ENCODE assay signal across 33 cellular contexts in the genomic region with DNA sequence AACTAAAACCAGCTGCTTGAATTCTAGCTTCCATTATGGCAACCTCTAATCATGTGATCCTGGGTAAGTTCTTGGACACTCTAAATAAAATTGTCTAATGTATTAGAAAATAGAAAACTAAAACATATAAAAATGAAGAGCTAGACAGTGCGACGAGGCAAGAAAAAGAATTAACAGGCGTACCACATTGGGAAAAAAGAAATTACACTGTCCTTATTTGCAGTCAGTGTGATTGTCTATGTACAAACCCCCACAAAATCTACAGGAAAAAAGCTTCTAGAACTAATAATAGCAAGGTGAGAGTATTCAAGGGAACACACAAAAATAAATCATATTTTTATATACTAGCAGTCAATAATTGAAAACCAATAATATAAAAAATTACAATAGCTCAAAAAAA.
"Had no signal": no experiment of that assay in that cellular context is flagged by ENCODE, and none has a peak within 500 bp of the region (broad histone marks: within the 10 kb centered on the region; RNA-seq: fewer than 3 reads in every experiment).

No MANE protein-coding gene starts in this region.

- DNase-seq: Karpas-422, Kasumi-1, KG1, MM.1S, MV-4-11, NCI-H1048, NCI-H1092, NCI-H1092 treated with DMSO at 0.1 percent for 48 hours, NCI-H1105, NCI-H1105 treated with DMSO at 0.1 percent for 48 hours, NCI-H1417, NCI-H1417 treated with DMSO at 0.1 percent for 48 hours, NCI-H1436, NCI-H1436 treated with DMSO at 0.1 percent for 48 hours, NCI-H146, NCI-H1694, NCI-H1694 treated with DMSO at 0.1 percent for 48 hours, NCI-H187, NCI-H187 treated with DMSO at 0.1 percent for 48 hours, NCI-H1930, NCI-H2081, NCI-H2081 treated with DMSO at 0.1 percent for 48 hours, NCI-H2107, NCI-H2171, NCI-H2171 treated with DMSO at 0.1 percent for 48 hours, NCI-H2227 treated with DMSO at 0.1 percent for 48 hours, NCI-H226, NCI-H446, NCI-H446 treated with DMSO at 0.1 percent for 48 hours, NCI-H510A, NCI-H510A treated with DMSO at 0.1 percent for 48 hours had no signal

- H3K27me3 ChIP-seq: MG63 had no signal

- H3K27ac ChIP-seq: KMS-11 had no signal

- H3K36me3 ChIP-seq: MG63 had no signal

- H3K4me2 ChIP-seq: KMS-11 had no signal

- H3K4me3 ChIP-seq: MG63 had no signal

- H3K9ac ChIP-seq: KMS-11 had no signal
